In genomic region chr2:120012363-120012762, GRCh38 we compare ENCODE assay signal across 7 cellular contexts. TPM values are rescaled to one million over a fixed set of nuclear protein-coding genes. Genes with fewer than 3 reads are reported as not detected.
DNase-seq lines count a peak whose midpoint lies in the region; ATAC-seq, FAIRE-seq and TF ChIP-seq lines count a peak whose summit lies in the region.

No MANE protein-coding gene starts in this region.

- H3K4me2 ChIP-seq in smooth muscle cell: peak overlapping the region; percentile 95

- no peak for TF ChIP-seq POLR2A in H54 (IDR thresholded peaks at IDR 0.05; ENCODE audit: low read depth, low read length)

- no peak for DNase-seq in RWPE2 (ENCODE audit: low spot score)
- DNase-seq in fibroblast of the aortic adventitia (ENCODE audit: low read depth): no peak
- no peak for DNase-seq in smooth muscle cell (lab: John Stamatoyannopoulos, UW; ENCODE audit: unreplicated experiment)
- no peak for DNase-seq in NCI-H1930 (lab: John Stamatoyannopoulos, UW)
- no peak for DNase-seq in H54 (ENCODE audit: insufficient read length, low spot score)

- POLR2A ChIA-PET in HEK293 (lab: Yijun Ruan, JAX): interaction anchor here (0.5 to 1.9 kb wide), 16 partner anchors 9 to 302 kb away, joined by 3 to 8 read pairs (median 3); partner anchors contain the start of genes PTPN4 and RALB

- peak overlapping the region; percentile 97 for H2AFZ ChIP-seq in smooth muscle cell (ENCODE audit: low read depth)

- FAIRE-seq in H54 (lab: Jason Lieb, UNC): no peak

- no peak for ATAC-seq in RWPE2 (ENCODE audit: low read depth)
- no peak for ATAC-seq in HG03196 (IDR thresholded peaks at IDR 0.05; ENCODE audit: unreplicated experiment)

- WGBS in smooth muscle cell (ENCODE audit: low lambda C conversion rate): 49% methylated on average over 8 of the region's 8 CpGs

- H3K27ac ChIP-seq in HEK293 (ENCODE audit: extremely low read depth, low read depth, low read length): no peak overlapping the region; the same call in 1 of the 2 replicates
- no peak overlapping the region for H3K27ac ChIP-seq in RWPE2 (ENCODE audit: poor library complexity, severe bottlenecking)
- H3K27ac ChIP-seq in smooth muscle cell (ENCODE audit: low read depth): peak overlapping the region; percentile 51

- peaks cover 36% of the 10 kb centered on the region for H3K79me2 ChIP-seq in smooth muscle cell (ENCODE audit: low read depth)

- H4K20me1 ChIP-seq in smooth muscle cell (ENCODE audit: low read depth): peaks cover 19% of the 10 kb centered on the region

- CTCF ChIA-PET in HEK293 (lab: Yijun Ruan, JAX): interaction anchor here (0.7 to 1.3 kb wide), 4 partner anchors 157 to 259 kb away, joined by 3 to 5 read pairs (median 5); partner anchors contain the start of gene PTPN4

- H3K9me3 ChIP-seq in HEK293 (ENCODE audit: control insufficient read depth, insufficient read depth, low read depth, low read length): no peaks in the 10 kb centered on the region
- H3K9me3 ChIP-seq in RWPE2 (ENCODE audit: severe bottlenecking): no peaks in the 10 kb centered on the region
- no peaks in the 10 kb centered on the region for H3K9me3 ChIP-seq in smooth muscle cell (replicated peaks; ENCODE audit: low read depth)

- TF ChIP-seq CTCF in HEK293 (tag by site-specific recombination; IDR thresholded peaks at IDR 0.05): no peak
- TF ChIP-seq CTCF in RWPE2 (IDR thresholded peaks at IDR 0.05; ENCODE audit: poor library complexity, severe bottlenecking): no peak
- no peak for TF ChIP-seq CTCF in fibroblast of the aortic adventitia (IDR thresholded peaks at IDR 0.05; ENCODE audit: insufficient read depth, low read length)
- TF ChIP-seq CTCF in smooth muscle cell (IDR thresholded peaks at IDR 0.05; ENCODE audit: borderline replicate concordance, insufficient read depth, poor library complexity, severe bottlenecking): no peak

- H3K36me3 ChIP-seq in HEK293 (ENCODE audit: control insufficient read depth in 2 of 2, insufficient read depth in 1 of 2, low read length in 2 of 2) (no peaks in the 10 kb centered on the region), RWPE2 (ENCODE audit: low read depth) (no peaks in the 10 kb centered on the region), smooth muscle cell (ENCODE audit: low read depth) (no peaks in the 10 kb centered on the region)

- H3K9ac ChIP-seq in smooth muscle cell (ENCODE audit: low read depth): peak overlapping the region; percentile 72

- no peaks in the 10 kb centered on the region for H3K27me3 ChIP-seq in RWPE2 (ENCODE audit: insufficient read depth, poor library complexity, severe bottlenecking)
- H3K27me3 ChIP-seq in smooth muscle cell (ENCODE audit: low read depth): no peaks in the 10 kb centered on the region

- H3K4me3 ChIP-seq in HEK293 (ENCODE audit: low read depth, low read length) (peak overlapping the region; percentile 81), RWPE2 (ENCODE audit: severe bottlenecking) (peak overlapping the region; percentile 90), fibroblast of the aortic adventitia (ENCODE audit: low read depth, low read length) (peak overlapping the region; percentile 84), smooth muscle cell (peak overlapping the region; percentile 89)

- H3K4me1 ChIP-seq in HEK293 (ENCODE audit: control insufficient read depth, insufficient read depth, low read length) (no peaks in the 10 kb centered on the region), RWPE2 (ENCODE audit: insufficient read depth, poor library complexity, severe bottlenecking) (peaks cover 20% of the 10 kb centered on the region), smooth muscle cell (ENCODE audit: low read depth) (peaks cover 16% of the 10 kb centered on the region)

- no peaks in the 10 kb centered on the region for H3F3A ChIP-seq in smooth muscle cell (ENCODE audit: low read depth)

TF ChIP-seq in HEK293, 187 proteins besides CTCF, POLR2A, EP300 and RAD21 (continues in another document):
- TF ChIP-seq ZNF121 (tag by site-specific recombination; IDR thresholded peaks at IDR 0.05): no peak
- peak; percentile 84 for TF ChIP-seq ZBTB17 (tag by site-specific recombination; IDR thresholded peaks at IDR 0.05)
- TF ChIP-seq GLI2 (tag by site-specific recombination; IDR thresholded peaks at IDR 0.05; ENCODE audit: borderline replicate concordance, low read depth): no peak
- no peak for TF ChIP-seq ZNF791 (tag by site-specific recombination; IDR thresholded peaks at IDR 0.05)
- no peak for TF ChIP-seq ZFHX2 (tag by site-specific recombination; conservative IDR thresholded peaks at IDR 0.05)
- no peak for TF ChIP-seq PRDM6 (tag by site-specific recombination; IDR thresholded peaks at IDR 0.05)
- no peak for TF ChIP-seq IKZF3 (tag by site-specific recombination; IDR thresholded peaks at IDR 0.05)
- TF ChIP-seq ZNF549 (tag by site-specific recombination; IDR thresholded peaks at IDR 0.05): no peak
- no peak for TF ChIP-seq ZNF76 (tag by site-specific recombination; IDR thresholded peaks at IDR 0.05; ENCODE audit: borderline replicate concordance, low read depth)
- TF ChIP-seq ZBTB21 (tag by site-specific recombination; IDR thresholded peaks at IDR 0.05): no peak
- TF ChIP-seq KLF10 (tag by site-specific recombination; IDR thresholded peaks at IDR 0.05): no peak
- TF ChIP-seq ZNF292 (tag by site-specific recombination; IDR thresholded peaks at IDR 0.05; ENCODE audit: borderline replicate concordance, low read depth): no peak
- no peak for TF ChIP-seq ZBTB1 (tag by site-specific recombination; IDR thresholded peaks at IDR 0.05)
- no peak for TF ChIP-seq ZNF639 (tag by site-specific recombination; IDR thresholded peaks at IDR 0.05)
- no peak for TF ChIP-seq ZNF221 (tag by site-specific recombination; IDR thresholded peaks at IDR 0.05; ENCODE audit: borderline replicate concordance)
- no peak for TF ChIP-seq ZBTB49 (tag by site-specific recombination; IDR thresholded peaks at IDR 0.05; ENCODE audit: low read depth)
- 0 out of 2 replicates have a peak, but pooled peaks have one; percentile 26 for TF ChIP-seq SCRT1 (tag by site-specific recombination; IDR thresholded peaks at IDR 0.05; ENCODE audit: borderline replicate concordance)
- no peak for TF ChIP-seq MEIS1 (CRISPR knock-in tag; IDR thresholded peaks at IDR 0.05; ENCODE audit: borderline replicate concordance)

RNA-seq across cellular contexts. Expression of gene EPB41L5, which starts 0.5 kb away (rescaled TPM):
- total RNA-seq in fibroblast of the aortic adventitia (ENCODE audit: low replicate concordance) (5.9 and 16.8 TPM in 2 replicates), smooth muscle cell (13.2 and 17.2 TPM in 2 replicates)
- 4.6 and 8.3 TPM in 2 replicates for polyA plus RNA-seq in smooth muscle cell
